Comparison of ENCODE assay signal across 15 cellular contexts in the genomic region with DNA sequence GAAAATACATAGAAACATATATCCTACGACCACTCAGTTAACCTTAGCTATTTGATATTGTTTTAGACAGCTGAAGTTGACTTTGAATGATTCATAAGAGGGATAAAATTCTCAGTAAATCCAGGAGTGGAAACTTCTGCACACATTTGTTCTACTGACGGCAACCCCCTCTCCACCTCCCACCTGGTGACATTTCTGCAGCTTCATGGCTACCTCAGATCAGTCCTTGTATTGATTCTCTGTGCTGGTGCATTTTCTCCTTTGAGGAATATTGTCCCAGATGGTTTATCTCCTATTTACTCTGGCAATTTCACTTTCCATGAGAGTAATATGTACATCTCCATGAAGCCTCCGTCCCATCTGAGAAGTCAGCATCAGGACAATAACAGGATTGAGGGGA. TPM values are rescaled to one million over a fixed set of nuclear protein-coding genes. Genes with fewer than 3 reads are reported as not detected.
DNase-seq lines count a peak whose midpoint lies in the region; ATAC-seq, FAIRE-seq and TF ChIP-seq lines count a peak whose summit lies in the region.
"Had no signal": no experiment of that assay in that cellular context is flagged by ENCODE, and none has a peak within 500 bp of the region (broad histone marks: within the 10 kb centered on the region; RNA-seq: fewer than 3 reads in every experiment).

No MANE protein-coding gene starts in this region.

- FAIRE-seq in astrocyte (lab: Jason Lieb, UNC): no peak

- no peaks in the 10 kb centered on the region for H3K36me3 Mint-ChIP-seq in activated T-cell treated with anti-CD3 and anti-CD28 coated beads, Interleukin-2, amount 50 U/mL, for 4 hours (ENCODE audit: insufficient read depth)
- peaks cover 3% of the 10 kb centered on the region for H3K36me3 Mint-ChIP-seq in astrocyte (ENCODE audit: low read depth, unreplicated experiment)

- DNase-seq in activated T-cell treated with anti-CD3 and anti-CD28 coated beads, Interleukin-2, amount 50 U/mL, for 4 hours: no peak
- no peak for DNase-seq in activated T-cell treated with anti-CD3 and anti-CD28 coated beads, Interleukin-2, amount 50 U/mL, for 1 hour
- DNase-seq in OCI-LY7 (ENCODE audit: low spot score): no peak
- no peak for DNase-seq in astrocyte (ENCODE audit: low read depth)
- DNase-seq in stimulated activated CD4-positive, alpha-beta T cell treated with anti-CD3 and anti-CD28 coated beads, Interleukin-2, amount 100 ng/mL, for 4 hours (ENCODE audit: low read depth): peak; percentile 26
- DNase-seq in hepatocyte (ENCODE audit: low spot score): no peak
- no peak for DNase-seq in lower lobe of right lung
- no peak for DNase-seq in sciatic nerve (ENCODE audit: low spot score)
- DNase-seq: activated CD8-positive, alpha-beta memory T cell treated with anti-CD3 and anti-CD28 coated beads for 24 hours; adrenal gland; COR-L47; NCI-H2029 treated with DMSO at 0.1 percent for 48 hours; NCI-H524 had no signal

- H3K27me3 ChIP-seq in astrocyte (ENCODE audit: insufficient read depth, low read length): no peaks in the 10 kb centered on the region
- H3K27me3 ChIP-seq in hepatocyte: no peaks in the 10 kb centered on the region
- peaks cover 5% of the 10 kb centered on the region for H3K27me3 ChIP-seq in lower lobe of right lung (ENCODE audit: low read depth)
- H3K27me3 ChIP-seq: adrenal gland had no signal

- BruUV-seq in OCI-LY7 (replicated peaks; lab: Mats Ljungman, UMichigan): no TSS peak

- TF ChIP-seq CTCF in OCI-LY7 (conservative IDR thresholded peaks at IDR 0.05; ENCODE audit: low read length) (no peak), astrocyte (IDR thresholded peaks at IDR 0.05; ENCODE audit: insufficient read depth, low read depth, low read length) (no peak), hepatocyte (IDR thresholded peaks at IDR 0.05; ENCODE audit: poor library complexity) (no peak), lower lobe of right lung (IDR thresholded peaks at IDR 0.05) (no peak)

- H3K36me3 ChIP-seq in OCI-LY7 (ENCODE audit: insufficient read depth, low read length) (no peaks in the 10 kb centered on the region), astrocyte (ENCODE audit: insufficient read depth, low read length) (no peaks in the 10 kb centered on the region), hepatocyte (replicated peaks; ENCODE audit: insufficient read depth, low read depth) (no peaks in the 10 kb centered on the region), lower lobe of right lung (no peaks in the 10 kb centered on the region)
- H3K36me3 ChIP-seq: adrenal gland, SJSA1 had no signal

- H3K79me2 ChIP-seq in OCI-LY7 (ENCODE audit: insufficient read depth, low read depth, low read length): no peaks in the 10 kb centered on the region
- H3K79me2 ChIP-seq in astrocyte (ENCODE audit: insufficient read depth, low read length): no peaks in the 10 kb centered on the region
- H3K79me2 ChIP-seq in hepatocyte: no peaks in the 10 kb centered on the region

- CTCF ChIA-PET in OCI-LY7 (lab: Charles Lee; ENCODE audit: unreplicated experiment): no interaction called here

- peak in 1 of 2 donors; percentile 53 for ATAC-seq in activated T-cell treated with anti-CD3 and anti-CD28 coated beads, Interleukin-2, amount 50 U/mL, for 4 hours
- ATAC-seq in lower lobe of right lung (no peak), sciatic nerve (no peak)

- H3K4me3 Mint-ChIP-seq in activated T-cell treated with anti-CD3 and anti-CD28 coated beads, Interleukin-2, amount 50 U/mL, for 4 hours: peak overlapping the region; percentile 39
- no peak overlapping the region for H3K4me3 Mint-ChIP-seq in astrocyte (ENCODE audit: unreplicated experiment)

- no peaks in the 10 kb centered on the region for H3K9me3 ChIP-seq in OCI-LY7 (ENCODE audit: low read length)
- no peaks in the 10 kb centered on the region for H3K9me3 ChIP-seq in astrocyte (ENCODE audit: insufficient read depth, low read depth, low read length)
- no peaks in the 10 kb centered on the region for H3K9me3 ChIP-seq in hepatocyte (ENCODE audit: low read depth)
- no peaks in the 10 kb centered on the region for H3K9me3 ChIP-seq in lower lobe of right lung
- H3K9me3 ChIP-seq: adrenal gland, SJSA1 had no signal

- H3K27me3 Mint-ChIP-seq in activated T-cell treated with anti-CD3 and anti-CD28 coated beads, Interleukin-2, amount 50 U/mL, for 4 hours (ENCODE audit: low read depth): no peaks in the 10 kb centered on the region
- peaks cover 17% of the 10 kb centered on the region for H3K27me3 Mint-ChIP-seq in astrocyte (ENCODE audit: low read depth, unreplicated experiment)

- H3K9me2 ChIP-seq in OCI-LY7 (ENCODE audit: insufficient read depth, low read length): no peaks in the 10 kb centered on the region
- no peaks in the 10 kb centered on the region for H3K9me2 ChIP-seq in hepatocyte (replicated peaks; ENCODE audit: insufficient read depth)

- H3K9me3 Mint-ChIP-seq in activated T-cell treated with anti-CD3 and anti-CD28 coated beads, Interleukin-2, amount 50 U/mL, for 4 hours: no peaks in the 10 kb centered on the region
- H3K9me3 Mint-ChIP-seq in astrocyte (ENCODE audit: unreplicated experiment): no peaks in the 10 kb centered on the region

- H3K4me1 ChIP-seq in OCI-LY7 (ENCODE audit: insufficient read depth, low read length, poor library complexity, severe bottlenecking) (peaks cover 7% of the 10 kb centered on the region), astrocyte (ENCODE audit: insufficient read depth, low read length) (peaks cover 20% of the 10 kb centered on the region), hepatocyte (ENCODE audit: insufficient read depth) (no peaks in the 10 kb centered on the region), lower lobe of right lung (no peaks in the 10 kb centered on the region)
- H3K4me1 ChIP-seq: adrenal gland had no signal

- intact Hi-C loops in OCI-LY7 (cut with micrococcal nuclease; ENCODE audit: unreplicated experiment) (no loop called here), lower lobe of right lung (cut with DNase I) (no loop called here), sciatic nerve (cut with DNase I) (no loop called here)

- H3K9ac ChIP-seq in astrocyte (ENCODE audit: low read length): peak overlapping the region; percentile 2

- WGBS in hepatocyte (ENCODE audit: low lambda C conversion rate, missing lambda C conversion rate): 85% methylated on average over 3 of the region's 3 CpGs

- POLR2A ChIA-PET in OCI-LY7 (lab: Charles Lee): no interaction called here

- H3K4me3 ChIP-seq in OCI-LY7 (ENCODE audit: low read depth, low read length, poor library complexity, severe bottlenecking) (no peak overlapping the region), astrocyte (ENCODE audit: insufficient read depth, low read depth, low read length) (no peak overlapping the region), hepatocyte (no peak overlapping the region), lower lobe of right lung (no peak overlapping the region)
- H3K4me3 ChIP-seq: adrenal gland, SJSA1, smooth muscle cell had no signal

- H3K4me2 ChIP-seq in OCI-LY7 (ENCODE audit: low read length): no peak overlapping the region
- H3K4me2 ChIP-seq in astrocyte (ENCODE audit: low read length): peak overlapping the region; percentile 58
- H3K4me2 ChIP-seq in hepatocyte: no peak overlapping the region
- H3K4me2 ChIP-seq: smooth muscle cell had no signal

- H3K27ac ChIP-seq in OCI-LY7 (ENCODE audit: low read depth, low read length, poor library complexity, severe bottlenecking) (no peak overlapping the region), astrocyte (ENCODE audit: low read depth, low read length) (no peak overlapping the region), hepatocyte (no peak overlapping the region), lower lobe of right lung (no peak overlapping the region)
- H3K27ac ChIP-seq: adrenal gland had no signal

- H2AFZ ChIP-seq in OCI-LY7 (ENCODE audit: low read length) (peak overlapping the region; percentile 71; the same call in 1 of the 2 replicates), astrocyte (ENCODE audit: low read depth, low read length) (no peak overlapping the region), hepatocyte (no peak overlapping the region)

- H3K27ac Mint-ChIP-seq in astrocyte (ENCODE audit: unreplicated experiment): no peak overlapping the region

- peaks cover 74% of the 10 kb centered on the region for H3K4me1 Mint-ChIP-seq in activated T-cell treated with anti-CD3 and anti-CD28 coated beads, Interleukin-2, amount 50 U/mL, for 4 hours (ENCODE audit: low read depth)
- peaks cover 8% of the 10 kb centered on the region for H3K4me1 Mint-ChIP-seq in astrocyte (ENCODE audit: low read depth, unreplicated experiment)

- no peaks in the 10 kb centered on the region for H4K20me1 ChIP-seq in OCI-LY7 (ENCODE audit: insufficient read depth, low read length)
- H4K20me1 ChIP-seq in astrocyte (ENCODE audit: insufficient read depth, low read length): no peaks in the 10 kb centered on the region
- no peaks in the 10 kb centered on the region for H4K20me1 ChIP-seq in hepatocyte (ENCODE audit: insufficient read depth, poor library complexity, severe bottlenecking)

RNA-seq across cellular contexts. Expression of a gene that starts 57.7 kb away (rescaled TPM):
- 10 to 100 TPM; 55.6 to 65.4 (median 62.8) TPM for total RNA-seq in activated T-cell treated with anti-CD3 and anti-CD28 coated beads, Interleukin-2, amount 50 U/mL, for 4 hours
- total RNA-seq in OCI-LY7 (2014; rRNA removed; shearing (Covaris generic)): 40.1 and 45.5 TPM in 2 replicates
- total RNA-seq in OCI-LY7 (2022) (30.7 and 35.2 TPM in 2 replicates), astrocyte (19.9 and 22.0 TPM in 2 replicates), hepatocyte (48.6 and 67.8 TPM in 2 replicates), lower lobe of right lung (29.7 TPM), sciatic nerve (13.4 TPM)
- polyA plus RNA-seq in hepatocyte: 67.3 and 82.9 TPM in 2 replicates
